Comparison of ENCODE assay signal across 19 cellular contexts in the genomic region with DNA sequence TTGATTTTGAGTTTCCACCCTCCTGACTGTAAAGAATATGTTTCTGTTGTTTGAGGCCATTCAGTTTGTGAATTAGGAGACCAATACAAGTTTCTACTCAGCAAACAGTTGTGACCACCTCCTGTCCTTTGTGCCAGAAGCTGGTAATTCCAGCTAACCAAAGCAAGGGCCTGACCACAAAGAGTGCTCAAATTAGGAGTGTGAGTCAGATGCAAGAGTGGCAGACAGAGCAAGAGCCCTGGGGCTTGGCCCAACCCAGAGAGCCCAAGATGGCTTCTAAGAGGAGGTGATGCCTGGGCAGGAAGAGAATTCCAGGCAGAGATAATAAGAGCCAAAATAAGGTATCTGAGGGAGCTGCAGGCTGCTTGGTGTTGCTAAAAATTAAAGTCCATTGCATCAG.
A peak's percentile ranks its signal among the peaks of the same experiment; 100 is the strongest.
DNase-seq lines count a peak whose midpoint lies in the region; ATAC-seq, FAIRE-seq and TF ChIP-seq lines count a peak whose summit lies in the region.
"Had no signal": no experiment of that assay in that cellular context is flagged by ENCODE, and none has a peak within 500 bp of the region (broad histone marks: within the 10 kb centered on the region; RNA-seq: fewer than 3 reads in every experiment).

No MANE protein-coding gene starts in this region.

- H3K4ac ChIP-seq in H1 (replicated peaks; ENCODE audit: insufficient read length, low read depth, low read length), result peak overlapping the region; percentile 4

- peak; percentile 17 for DNase-seq in H4 (ENCODE audit: low spot score)
- DNase-seq in RPMI7951 (ENCODE audit: low read depth), result peak; percentile 79
- DNase-seq in H1 (ENCODE audit: low read depth in 1 of 2, low spot score in 2 of 2), result no peak
- DNase-seq in renal cortical epithelial cell (ENCODE audit: low read depth), result peak; percentile 82
- no peak for DNase-seq in T-helper 1 cell
- DNase-seq in HK-2 (ENCODE audit: unreplicated experiment), result no peak
- DNase-seq in right lobe of liver, result no peak
- DNase-seq: CD8-positive, alpha-beta T cell; DMS53; KBM-7; NCI-H1417 treated with DMSO at 0.1 percent for 48 hours; NCI-H187 treated with DMSO at 0.1 percent for 48 hours; NCI-H526; Right ventricle myocardium superior; SK-N-SH had no signal

- H3K27me3 ChIP-seq in H1 (replicated peaks in 1 of 4; ENCODE audit: control insufficient read depth in 3 of 4, extremely low read depth in 1 of 4, insufficient read depth in 3 of 4, low read length in 3 of 4) (no peaks in the 10 kb centered on the region), right lobe of liver (no peaks in the 10 kb centered on the region)
- H3K27me3 ChIP-seq: BLaER1 treated with 17β-estradiol and CSF1 and Interleukin-3, amounts not matched to agents 10 nM and 100 nM had no signal

- H2AK5ac ChIP-seq in H1 (ENCODE audit: low read depth, low read length), result peak overlapping the region; percentile 70; the same call in 1 of the 2 replicates

- no peak for TF ChIP-seq CTCF in H1 (IDR thresholded peaks at IDR 0.05; ENCODE audit: control extremely low read depth in 1 of 3, insufficient read depth in 1 of 3, low read depth in 1 of 3, low read length in 3 of 3)
- no peak for TF ChIP-seq CTCF in right lobe of liver (IDR thresholded peaks at IDR 0.05)

- no peaks in the 10 kb centered on the region for H3K23me2 ChIP-seq in H1 (ENCODE audit: low read depth, low read length)

- peaks cover 11 to 14% of the 10 kb centered on the region in 2 experiments for H3K9me3 ChIP-seq in H1 (ENCODE audit: insufficient read depth in 2 of 2, low read depth in 1 of 2, low read length in 1 of 2)
- no peaks in the 10 kb centered on the region for H3K9me3 ChIP-seq in right lobe of liver
- H3K9me3 ChIP-seq: SK-N-SH had no signal

- H3K18ac ChIP-seq in H1 (ENCODE audit: extremely low read depth, low read length), result 0 out of 2 replicates have a peak overlapping the region, but pooled peaks have one; percentile 57

- no peaks in the 10 kb centered on the region for H3K79me1 ChIP-seq in H1 (ENCODE audit: low read depth, low read length)

- no peak for FAIRE-seq in H1 (lab: Jason Lieb, UNC)
- FAIRE-seq: H54, HepG2 had no signal

- H3K14ac ChIP-seq in H1 (ENCODE audit: insufficient read length), result no peak overlapping the region

- no peak overlapping the region for H2AFZ ChIP-seq in H1 (ENCODE audit: low read length)

- peak overlapping the region; percentile 50 for H2BK120ac ChIP-seq in H1 (replicated peaks; ENCODE audit: low read depth, low read length)

- CTCF ChIA-PET in H1 (lab: Charles Lee; ENCODE audit: partially characterized antibody), result interaction anchor here (0.6 to 4.1 kb wide), 5 partner anchors 11 to 150 kb away, joined by 4 to 20 read pairs (median 8); no protein-coding TSS in a partner anchor

- no peak overlapping the region for H4K8ac ChIP-seq in H1 (ENCODE audit: extremely low read depth, insufficient read depth, low read length)

- TF ChIP-seq RAD21 in H1 (IDR thresholded peaks at IDR 0.05 in 1 of 2, conservative IDR thresholded peaks at IDR 0.05 in 1 of 2; ENCODE audit: low read depth in 2 of 2, low read length in 2 of 2), result no peak

- no peak for ATAC-seq in right lobe of liver
- ATAC-seq: CD8-positive, alpha-beta T cell; HepG2; Panc1 had no signal

- peak overlapping the region; percentile 96; the same call in 1 of the 2 replicates for H2BK12ac ChIP-seq in H1 (ENCODE audit: low read depth, low read length)

- TF ChIP-seq POLR2A in H1 (IDR thresholded peaks at IDR 0.05; ENCODE audit: control extremely low read depth in 1 of 2, low read depth in 2 of 2, low read length in 2 of 2) (no peak), right lobe of liver (IDR thresholded peaks at IDR 0.05) (no peak)

- H3K79me2 ChIP-seq in H1 (ENCODE audit: control insufficient read depth in 1 of 2, insufficient read depth in 2 of 2, low read length in 2 of 2), result no peaks in the 10 kb centered on the region

- peak overlapping the region; percentile 97 for H2BK20ac ChIP-seq in H1 (ENCODE audit: low read length)

- intact Hi-C loops in right lobe of liver (cut with DNase I), result no loop called here

- H2BK5ac ChIP-seq in H1 (ENCODE audit: low read depth, low read length), result peak overlapping the region; percentile 80; the same call in 1 of the 2 replicates

- H2BK15ac ChIP-seq in H1 (ENCODE audit: low read length), result no peak overlapping the region

- TF ChIP-seq EP300 in H1 (IDR thresholded peaks at IDR 0.05; ENCODE audit: borderline replicate concordance in 1 of 2, low read depth in 2 of 2, low read length in 2 of 2), result no peak

- no peak overlapping the region for H3K56ac ChIP-seq in H1 (replicated peaks; ENCODE audit: insufficient read length, low read depth, low read length)

- POLR2A ChIA-PET in H1 (lab: Charles Lee; ENCODE audit: partially characterized antibody), result interaction anchor here (0.7 to 2.5 kb wide), 6 partner anchors 13 to 901 kb away, joined by 3 to 17 read pairs (median 3); no protein-coding TSS in a partner anchor

- H3K23ac ChIP-seq in H1 (ENCODE audit: insufficient read length), result no peak overlapping the region

- H4K91ac ChIP-seq in H1 (replicated peaks; ENCODE audit: insufficient read length, low read length), result peak overlapping the region; percentile 41

- H3K4me1 ChIP-seq in H1 (replicated peaks in 1 of 4; ENCODE audit: control insufficient read depth in 3 of 4, insufficient read depth in 4 of 4, low read length in 3 of 4) (peaks cover 0 to 15% (median 9%) of the 10 kb centered on the region in 4 experiments; a peak in 4 of 7 replicates), right lobe of liver (no peaks in the 10 kb centered on the region)

- no peak overlapping the region for H3K4me2 ChIP-seq in H1 (ENCODE audit: insufficient read depth in 1 of 2, low read depth in 2 of 2, low read length in 2 of 2)
- H3K4me2 ChIP-seq: BLaER1 treated with 17β-estradiol and CSF1 and Interleukin-3, amounts not matched to agents 10 nM and 100 nM; SK-N-SH had no signal

- H4K5ac ChIP-seq in H1 (ENCODE audit: insufficient read length, low read depth, low read length), result no peak overlapping the region

- no peak overlapping the region for H3K4me3 ChIP-seq in H1 (ENCODE audit: extremely low read depth in 1 of 4, insufficient read depth in 2 of 4, low read depth in 3 of 4, low read length in 4 of 4)
- H3K4me3 ChIP-seq in right lobe of liver, result no peak overlapping the region
- H3K4me3 ChIP-seq: BLaER1 treated with 17β-estradiol and CSF1 and Interleukin-3, amounts not matched to agents 10 nM and 100 nM had no signal

- H3K27ac ChIP-seq in H1 (ENCODE audit: low read depth, low read length), result no peak overlapping the region
- no peak overlapping the region for H3K27ac ChIP-seq in right lobe of liver
- H3K27ac ChIP-seq: BLaER1 treated with 17β-estradiol and CSF1 and Interleukin-3, amounts not matched to agents 10 nM and 100 nM had no signal

- H4K20me1 ChIP-seq in H1 (replicated peaks in 1 of 2; ENCODE audit: control insufficient read depth in 1 of 2, insufficient read depth in 2 of 2, low read length in 2 of 2), result no peaks in the 10 kb centered on the region
- H4K20me1 ChIP-seq: BLaER1 treated with 17β-estradiol and CSF1 and Interleukin-3, amounts not matched to agents 10 nM and 100 nM had no signal

- H3K36me3 ChIP-seq in H1 (ENCODE audit: control insufficient read depth in 2 of 4, insufficient read depth in 4 of 4, low read length in 3 of 4), result peaks cover 0 to 7% (median 2%) of the 10 kb centered on the region in 4 experiments; a peak in 3 of 8 replicates
- H3K36me3 ChIP-seq in right lobe of liver, result no peaks in the 10 kb centered on the region
- H3K36me3 ChIP-seq: BLaER1 treated with 17β-estradiol and CSF1 and Interleukin-3, amounts not matched to agents 10 nM and 100 nM had no signal

- H3K9ac ChIP-seq in H1 (replicated peaks in 1 of 4; ENCODE audit: extremely low read depth in 1 of 4, low read depth in 3 of 4, low read length in 3 of 4), result no peak overlapping the region
- H3K9ac ChIP-seq: BLaER1 treated with 17β-estradiol and CSF1 and Interleukin-3, amounts not matched to agents 10 nM and 100 nM; SK-N-SH had no signal

TF ChIP-seq in H1, 55 proteins besides CTCF, POLR2A, EP300 and RAD21 (continues in another document):
- TF ChIP-seq SP4 (IDR thresholded peaks at IDR 0.05; ENCODE audit: low read length), result no peak

Comparison
In these comparisons a context has a peak if more than half of its experiments do, and no peak if none do; other contexts are left out.
1. DNase-seq: peak in H4 (single experiment), RPMI7951 (single experiment) and renal cortical epithelial cell (single experiment); none in H1 (0 of 2), T-helper 1 cell (0 of 5), HK-2 (single experiment) and right lobe of liver (0 of 3).